ENCODE assay signal across 31 cellular contexts in genomic region chr10:86974484-86974883, GRCh38. TPM values are rescaled to one million over a fixed set of nuclear protein-coding genes. Genes with fewer than 3 reads are reported as not detected.
DNase-seq lines count a peak whose midpoint lies in the region; ATAC-seq, FAIRE-seq and TF ChIP-seq lines count a peak whose summit lies in the region.
"Had no signal": no experiment of that assay in that cellular context is flagged by ENCODE, and none has a peak within 500 bp of the region (broad histone marks: within the 10 kb centered on the region; RNA-seq: fewer than 3 reads in every experiment).

No MANE protein-coding gene starts in this region.

- H3K4me2 ChIP-seq in mammary epithelial cell (ENCODE audit: insufficient read depth, low read depth, low read length) (peak overlapping the region; percentile 6), keratinocyte (ENCODE audit: control insufficient read depth, extremely low read depth, insufficient read depth, low read depth, low read length) (peak overlapping the region; percentile 92)

- DNase-seq in Calu3 (no peak), mammary epithelial cell (no peak), keratinocyte (ENCODE audit: low read depth, low spot score) (no peak), GM19238 (ENCODE audit: insufficient read length, low spot score) (no peak), foreskin fibroblast (no peak), colonic mucosa (no peak)
- no peak for DNase-seq in activated naive CD4-positive, alpha-beta T cell treated with anti-CD3 and anti-CD28 coated beads, Interleukin-2, amount 50 U/mL, for 72 hours (ENCODE audit: low spot score in 2 of 2)
- DNase-seq: activated naive CD4-positive, alpha-beta T cell treated with Interleukin-2 at 50 U/mL for 16 hours; activated T-cell treated with anti-CD3 and anti-CD28 coated beads, Interleukin-2, amount 50 U/mL, for 72 hours; AML-193; amniotic stem cell; CD8-positive, alpha-beta T cell; dermis blood vessel endothelial cell; GM23248; KG1; naive B cell; NCI-H146; NCI-H526; occipital lobe; small intestine; stimulated activated CD4-positive, alpha-beta T cell treated with anti-CD3 and anti-CD28 coated beads, Interleukin-2, amount 100 ng/mL, for 24 hours had no signal

- peak; percentile 64 for FAIRE-seq in keratinocyte (lab: Jason Lieb, UNC)
- FAIRE-seq: endometrium, G401.6, HTR-8/SVneo, small intestine had no signal

- no peak for ATAC-seq in activated naive CD4-positive, alpha-beta T cell treated with anti-CD3 and anti-CD28 coated beads, Interleukin-2, amount 50 U/mL, for 72 hours
- ATAC-seq: activated T-cell treated with anti-CD3 and anti-CD28 coated beads, Interleukin-2, amount 50 U/mL, for 72 hours; CD8-positive, alpha-beta T cell had no signal

- 50% methylated on average over 7 of the region's 7 CpGs for WGBS in mammary epithelial cell (ENCODE audit: low coverage, missing lambda C conversion rate)
- WGBS in thymus: 91% methylated on average over 7 of the region's 7 CpGs

- H3K27ac Mint-ChIP-seq in Calu3 (ENCODE audit: unreplicated experiment): peak overlapping the region; percentile 18
- H3K27ac Mint-ChIP-seq in activated naive CD4-positive, alpha-beta T cell treated with anti-CD3 and anti-CD28 coated beads, Interleukin-2, amount 50 U/mL, for 72 hours: no peak overlapping the region
- H3K27ac Mint-ChIP-seq: activated T-cell treated with anti-CD3 and anti-CD28 coated beads, Interleukin-2, amount 50 U/mL, for 72 hours; CD8-positive, alpha-beta T cell; T-helper 1 cell treated with Interleukin-12 subunit alpha and Interleukin-12 subunit beta and Interleukin-4 antibody, amounts not matched to agents 30 μg/mL and 1 μg/mL, for 36 hours had no signal

- no peaks in the 10 kb centered on the region for H3K9me3 ChIP-seq in mammary epithelial cell (replicated peaks; ENCODE audit: insufficient read depth, low read length)
- no peaks in the 10 kb centered on the region for H3K9me3 ChIP-seq in keratinocyte (ENCODE audit: control insufficient read depth, low read depth, low read length)
- H3K9me3 ChIP-seq in thymus (ENCODE audit: control insufficient read depth): no peaks in the 10 kb centered on the region
- H3K9me3 ChIP-seq in colonic mucosa: no peaks in the 10 kb centered on the region

- CTCF ChIA-PET in Calu3 (lab: Charles Lee) (interaction anchor here (0.8 kb wide), 1 partner anchor 8 kb away, joined by 3 read pairs; no protein-coding TSS in a partner anchor), mammary epithelial cell (lab: Charles Lee; ENCODE audit: low non-redundant PET) (no interaction called here)

- H3K9me3 Mint-ChIP-seq in Calu3 (ENCODE audit: low read depth, unreplicated experiment): no peaks in the 10 kb centered on the region
- no peaks in the 10 kb centered on the region for H3K9me3 Mint-ChIP-seq in activated naive CD4-positive, alpha-beta T cell treated with anti-CD3 and anti-CD28 coated beads, Interleukin-2, amount 50 U/mL, for 72 hours
- H3K9me3 Mint-ChIP-seq: activated T-cell treated with anti-CD3 and anti-CD28 coated beads, Interleukin-2, amount 50 U/mL, for 72 hours; CD8-positive, alpha-beta T cell; T-helper 1 cell treated with Interleukin-12 subunit alpha and Interleukin-12 subunit beta and Interleukin-4 antibody, amounts not matched to agents 30 μg/mL and 1 μg/mL, for 36 hours had no signal

- TF ChIP-seq CTCF in Calu3 (IDR thresholded peaks at IDR 0.05; ENCODE audit: unreplicated experiment): no peak
- no peak for TF ChIP-seq CTCF in mammary epithelial cell (conservative IDR thresholded peaks at IDR 0.05 in 1 of 2, IDR thresholded peaks at IDR 0.05 in 1 of 2; ENCODE audit: extremely low read depth in 1 of 2, insufficient read depth in 1 of 2, low read depth in 1 of 2, low read length in 2 of 2)
- no peak for TF ChIP-seq CTCF in keratinocyte (optimal IDR thresholded peaks at IDR 0.05 in 1 of 3, IDR thresholded peaks at IDR 0.05 in 1 of 3, conservative IDR thresholded peaks at IDR 0.05 in 1 of 3; ENCODE audit: extremely low read depth in 1 of 3, insufficient read depth in 2 of 3, low read length in 3 of 3)
- no peak for TF ChIP-seq CTCF in foreskin fibroblast (IDR thresholded peaks at IDR 0.05; ENCODE audit: low read depth, low read length)
- TF ChIP-seq CTCF in colonic mucosa (IDR thresholded peaks at IDR 0.05): no peak

- intact Hi-C loops in Calu3 (cut with micrococcal nuclease; ENCODE audit: unreplicated experiment) (loop anchor here (5.0 kb wide), 1 partner anchor 118 kb away; the partner anchor contains the start of gene GLUD1), mammary epithelial cell (cut with micrococcal nuclease) (loop anchor here (5.0 kb wide), 1 partner anchor 48 kb away; the partner anchor contains the start of gene FAM25A), colonic mucosa (cut with DNase I) (loop anchor here (10.0 kb wide), 1 partner anchor 120 kb away; the partner anchor contains the start of genes GLUD1 and SHLD2)

- H3K4me1 Mint-ChIP-seq in Calu3 (ENCODE audit: low read depth, unreplicated experiment): peaks cover 44% of the 10 kb centered on the region

- H3K4me3 Mint-ChIP-seq in Calu3 (ENCODE audit: low read depth, unreplicated experiment): peak overlapping the region; percentile 22
- H3K4me3 Mint-ChIP-seq: activated T-cell treated with anti-CD3 and anti-CD28 coated beads, Interleukin-2, amount 50 U/mL, for 72 hours; CD8-positive, alpha-beta T cell; T-helper 1 cell treated with Interleukin-12 subunit alpha and Interleukin-12 subunit beta and Interleukin-4 antibody, amounts not matched to agents 30 μg/mL and 1 μg/mL, for 36 hours had no signal

- no peaks in the 10 kb centered on the region for H3K27me3 Mint-ChIP-seq in Calu3 (ENCODE audit: unreplicated experiment)

- H3K4me3 ChIP-seq in mammary epithelial cell (replicated peaks in 1 of 3; ENCODE audit: insufficient read depth in 1 of 3, low read depth in 2 of 3, low read length in 3 of 3) (no peak overlapping the region), keratinocyte (ENCODE audit: control insufficient read depth in 2 of 3, extremely low read depth in 1 of 3, insufficient read depth in 2 of 3, low read depth in 1 of 3, low read length in 3 of 3) (peak overlapping the region; percentile 19 to 63 (median 36)), thymus (ENCODE audit: low read length) (no peak overlapping the region), foreskin fibroblast (ENCODE audit: low read depth in 1 of 2, low read length in 2 of 2) (no peak overlapping the region), colonic mucosa (no peak overlapping the region)
- H3K4me3 ChIP-seq: cardiac muscle cell, GM23248 had no signal

- peaks cover 9% of the 10 kb centered on the region for H3K36me3 Mint-ChIP-seq in Calu3 (ENCODE audit: insufficient read depth, unreplicated experiment)
- H3K36me3 Mint-ChIP-seq in activated naive CD4-positive, alpha-beta T cell treated with anti-CD3 and anti-CD28 coated beads, Interleukin-2, amount 50 U/mL, for 72 hours: no peaks in the 10 kb centered on the region
- H3K36me3 Mint-ChIP-seq: CD8-positive, alpha-beta T cell; naive B cell had no signal

- H2AFZ ChIP-seq in mammary epithelial cell (ENCODE audit: low read depth, low read length) (peak overlapping the region; percentile 50), keratinocyte (ENCODE audit: control insufficient read depth, low read length) (peak overlapping the region; percentile 81)
- H2AFZ ChIP-seq: GM23248 had no signal

- in situ Hi-C loops in mammary epithelial cell (cut with MboI; ENCODE audit: low sequenced_read_pairs in 2 of 2): loop anchor here in 1 of 2 donors (5.0 kb wide), 1 partner anchor 68 kb away; no protein-coding TSS in a partner anchor

- H3K4me1 ChIP-seq in mammary epithelial cell (ENCODE audit: insufficient read depth, low read length): peaks cover 52% of the 10 kb centered on the region
- H3K4me1 ChIP-seq in keratinocyte (ENCODE audit: control insufficient read depth, extremely low read depth, insufficient read depth, low read length): peaks cover 59% of the 10 kb centered on the region
- H3K4me1 ChIP-seq in thymus (ENCODE audit: control insufficient read depth, insufficient read depth, low read length): peaks cover 6% of the 10 kb centered on the region
- H3K4me1 ChIP-seq in colonic mucosa: peaks cover 4% of the 10 kb centered on the region

- BruUV-seq in Calu3 (replicated peaks; lab: Mats Ljungman, UMichigan) (no TSS peak), mammary epithelial cell (replicated peaks; lab: Mats Ljungman, UMichigan) (no TSS peak)

- no peaks in the 10 kb centered on the region for H4K20me1 ChIP-seq in mammary epithelial cell (ENCODE audit: insufficient read depth, low read length)
- no peaks in the 10 kb centered on the region for H4K20me1 ChIP-seq in keratinocyte (ENCODE audit: control insufficient read depth, extremely low read depth, insufficient read depth, low read length)

- H3K9me1 ChIP-seq in keratinocyte (ENCODE audit: control insufficient read depth, extremely low read depth, insufficient read depth, low read length): no peaks in the 10 kb centered on the region

- H3K79me2 ChIP-seq in mammary epithelial cell (ENCODE audit: insufficient read depth, low read length) (peaks cover 12% of the 10 kb centered on the region), keratinocyte (ENCODE audit: control insufficient read depth, insufficient read depth, low read length) (no peaks in the 10 kb centered on the region)

- H3K36me3 ChIP-seq in mammary epithelial cell (ENCODE audit: insufficient read depth, low read length) (no peaks in the 10 kb centered on the region), keratinocyte (ENCODE audit: control insufficient read depth in 2 of 2, extremely low read depth in 1 of 2, insufficient read depth in 2 of 2, low read length in 2 of 2) (no peaks in the 10 kb centered on the region), thymus (ENCODE audit: control insufficient read depth, insufficient read depth) (no peaks in the 10 kb centered on the region), colonic mucosa (no peaks in the 10 kb centered on the region)
- H3K36me3 ChIP-seq: cardiac muscle cell had no signal

- no peaks in the 10 kb centered on the region for H3K27me3 ChIP-seq in mammary epithelial cell (ENCODE audit: insufficient read depth, low read length)
- no peaks in the 10 kb centered on the region for H3K27me3 ChIP-seq in keratinocyte (ENCODE audit: control insufficient read depth, extremely low read depth, insufficient read depth, low read length)
- H3K27me3 ChIP-seq in thymus (ENCODE audit: control insufficient read depth, insufficient read depth): peaks cover 12% of the 10 kb centered on the region
- H3K27me3 ChIP-seq in colonic mucosa: no peaks in the 10 kb centered on the region

- dilution Hi-C loops in mammary epithelial cell (cut with HindIII; ENCODE audit: low sequenced_read_pairs): no loop called here
- dilution Hi-C loops in keratinocyte (cut with MboI; ENCODE audit: extremely low pct_ligation_motif_present, low sequenced_read_pairs): no loop called here

- H3K27ac ChIP-seq in mammary epithelial cell (ENCODE audit: insufficient read depth, low read depth, low read length) (no peak overlapping the region), keratinocyte (ENCODE audit: control insufficient read depth, insufficient read depth, low read length) (peak overlapping the region; percentile 74), thymus (ENCODE audit: low read depth) (peak overlapping the region; percentile 31), colonic mucosa (no peak overlapping the region)
- H3K27ac ChIP-seq: cardiac muscle cell, GM23248 had no signal

- H3K9ac ChIP-seq in mammary epithelial cell (ENCODE audit: insufficient read depth, low read length) (no peak overlapping the region), keratinocyte (ENCODE audit: control insufficient read depth, extremely low read depth, insufficient read depth, low read length) (peak overlapping the region; percentile 63), colonic mucosa (ENCODE audit: low read depth in 2 of 2, low read length in 2 of 2) (no peak overlapping the region)
- H3K9ac ChIP-seq: GM23248 had no signal

RNA-seq across cellular contexts. Expression of gene ADIRF, which starts 6.2 kb away (rescaled TPM):
- total RNA-seq in Calu3 (2022): 2.2 TPM in 1 of 2 replicates, not detected in the other
- 100 to 1,000 TPM in 1 of 2 donors, 10 to 100 TPM in 1; 57.0 to 247 TPM for total RNA-seq in mammary epithelial cell
- 517 TPM for polyA plus RNA-seq in mammary epithelial cell
- polyA minus RNA-seq in mammary epithelial cell: 39.5 TPM
- polyA plus RNA-seq in keratinocyte: 136 to 164 TPM (median 157 TPM) in 3 replicates
- 37.4 TPM for polyA plus RNA-seq in keratinocyte (2011; ENCODE audit: low read depth)
- polyA plus RNA-seq in keratinocyte (2011; cell fraction: cytosol; rRNA removed): 143 and 145 TPM in 2 replicates
- 37.3 and 41.1 TPM in 2 replicates for polyA plus RNA-seq in keratinocyte (2011; cell fraction: nucleus; rRNA removed)
- 84.4 and 286 TPM in 2 replicates for polyA plus RNA-seq in keratinocyte (2012; ENCODE audit: low replicate concordance)
- 19.7 to 38.4 TPM (median 31.5 TPM) in 3 replicates for polyA minus RNA-seq in keratinocyte
- 86.5 TPM for polyA minus RNA-seq in keratinocyte (2011; cell fraction: cytosol; rRNA and poly(A)+ RNA removed)
- polyA minus RNA-seq in keratinocyte (2011; cell fraction: nucleus; rRNA and poly(A)+ RNA removed): 16.4 and 17.1 TPM in 2 replicates
- polyA plus RNA-seq in thymus: 196 TPM
- total RNA-seq in colonic mucosa: 10 to 100 TPM; 41.5 to 91.2 TPM
- not detected for total RNA-seq in activated naive CD4-positive, alpha-beta T cell treated with anti-CD3 and anti-CD28 coated beads, Interleukin-2, amount 50 U/mL, for 72 hours
- total RNA-seq: A172; activated T-cell treated with anti-CD3 and anti-CD28 coated beads, Interleukin-2, amount 50 U/mL, for 72 hours; cardiac muscle cell; CD8-positive, alpha-beta T cell; occipital lobe had no signal

RNA-seq across cellular contexts. Expression of gene SNCG, which starts 16.1 kb away (rescaled TPM):
- total RNA-seq in Calu3 (2022) (7.2 and 11.3 TPM in 2 replicates), mammary epithelial cell (10 to 100 TPM; 25.7 to 54.0 TPM), colonic mucosa (1 to 10 TPM; 2.6 to 6.6 TPM)
- polyA plus RNA-seq in mammary epithelial cell (101 TPM), keratinocyte (6.8 to 13.1 TPM (median 7.2 TPM) in 3 replicates), thymus (69.4 TPM)
- polyA minus RNA-seq in mammary epithelial cell (31.4 TPM), keratinocyte (1.6 to 3.5 TPM in 2 of 3 replicates, not detected in the other)
- polyA plus RNA-seq in keratinocyte (2011; ENCODE audit: low read depth): 3.0 TPM
- polyA plus RNA-seq in keratinocyte (2011; cell fraction: cytosol; rRNA removed): 8.3 and 15.1 TPM in 2 replicates
- 4.4 and 4.6 TPM in 2 replicates for polyA plus RNA-seq in keratinocyte (2011; cell fraction: nucleus; rRNA removed)
- 7.6 and 14.8 TPM in 2 replicates for polyA plus RNA-seq in keratinocyte (2012; ENCODE audit: low replicate concordance)
- 9.0 TPM for polyA minus RNA-seq in keratinocyte (2011; cell fraction: cytosol; rRNA and poly(A)+ RNA removed)
- 0.74 TPM in 1 of 2 replicates, not detected in the other for polyA minus RNA-seq in keratinocyte (2011; cell fraction: nucleus; rRNA and poly(A)+ RNA removed)
- 1 to 10 TPM in 1 of 2 donors, not detected in 1; 1.7 TPM for total RNA-seq in activated naive CD4-positive, alpha-beta T cell treated with anti-CD3 and anti-CD28 coated beads, Interleukin-2, amount 50 U/mL, for 72 hours
- total RNA-seq: activated T-cell treated with anti-CD3 and anti-CD28 coated beads, Interleukin-2, amount 50 U/mL, for 72 hours; CD8-positive, alpha-beta T cell had no signal

RNA-seq across cellular contexts. Expression of gene MMRN2, which starts 17.1 kb away (rescaled TPM):
- 0.83 TPM in 1 of 2 replicates, not detected in the other for total RNA-seq in Calu3 (2022)
- total RNA-seq in mammary epithelial cell: 10 to 100 TPM in 1 of 2 donors, 1 to 10 TPM in 1; 8.5 to 13.7 TPM
- polyA plus RNA-seq in mammary epithelial cell: 11.6 TPM
- 5.4 TPM for polyA minus RNA-seq in mammary epithelial cell
- 11.7 to 13.9 TPM (median 13.8 TPM) in 3 replicates for polyA plus RNA-seq in keratinocyte
- polyA plus RNA-seq in keratinocyte (2011; ENCODE audit: low read depth): 6.7 TPM
- 6.6 and 10.0 TPM in 2 replicates for polyA plus RNA-seq in keratinocyte (2011; cell fraction: cytosol; rRNA removed)
- polyA plus RNA-seq in keratinocyte (2011; cell fraction: nucleus; rRNA removed): 16.3 and 22.2 TPM in 2 replicates
- 7.9 and 15.5 TPM in 2 replicates for polyA plus RNA-seq in keratinocyte (2012; ENCODE audit: low replicate concordance)
- polyA minus RNA-seq in keratinocyte: 12.8 to 27.4 TPM (median 16.6 TPM) in 3 replicates
- 8.6 TPM for polyA minus RNA-seq in keratinocyte (2011; cell fraction: cytosol; rRNA and poly(A)+ RNA removed)
- 15.6 and 18.8 TPM in 2 replicates for polyA minus RNA-seq in keratinocyte (2011; cell fraction: nucleus; rRNA and poly(A)+ RNA removed)
- 9.3 TPM for polyA plus RNA-seq in thymus
- total RNA-seq in colonic mucosa: 1 to 10 TPM; 3.4 to 7.4 TPM
- total RNA-seq in activated naive CD4-positive, alpha-beta T cell treated with anti-CD3 and anti-CD28 coated beads, Interleukin-2, amount 50 U/mL, for 72 hours: not detected
- total RNA-seq: A172 had no signal

RNA-seq across cellular contexts. Expression of gene FAM25A, which starts 45.6 kb away (rescaled TPM):
- total RNA-seq in Calu3 (2022): not detected in 2 replicates
- total RNA-seq in mammary epithelial cell: 1 to 10 TPM in 1 of 2 donors, not detected in 1; 4.1 TPM
- 5.8 TPM for polyA plus RNA-seq in mammary epithelial cell
- polyA minus RNA-seq in mammary epithelial cell: not detected
- 11.7 to 27.6 TPM (median 25.2 TPM) in 3 replicates for polyA plus RNA-seq in keratinocyte
- 29.7 TPM for polyA plus RNA-seq in keratinocyte (2011; ENCODE audit: low read depth)
- 13.1 and 28.2 TPM in 2 replicates for polyA plus RNA-seq in keratinocyte (2011; cell fraction: cytosol; rRNA removed)
- polyA plus RNA-seq in keratinocyte (2011; cell fraction: nucleus; rRNA removed): 14.6 and 20.0 TPM in 2 replicates
- polyA plus RNA-seq in keratinocyte (2012; ENCODE audit: low replicate concordance): 24.3 and 96.0 TPM in 2 replicates
- polyA minus RNA-seq in keratinocyte: not detected in 3 replicates
- not detected for polyA minus RNA-seq in keratinocyte (2011; cell fraction: cytosol; rRNA and poly(A)+ RNA removed)
- not detected in 2 replicates for polyA minus RNA-seq in keratinocyte (2011; cell fraction: nucleus; rRNA and poly(A)+ RNA removed)
- 26.9 TPM for polyA plus RNA-seq in thymus
- not detected for total RNA-seq in colonic mucosa
- total RNA-seq in activated naive CD4-positive, alpha-beta T cell treated with anti-CD3 and anti-CD28 coated beads, Interleukin-2, amount 50 U/mL, for 72 hours: not detected
- total RNA-seq: A172; activated T-cell treated with anti-CD3 and anti-CD28 coated beads, Interleukin-2, amount 50 U/mL, for 72 hours; cardiac muscle cell; CD8-positive, alpha-beta T cell; dermis blood vessel endothelial cell; GM23248; mesenteric fat pad; occipital lobe; RPMI7951; subcutaneous adipose tissue had no signal
- polyA plus RNA-seq: cardiac muscle cell, GM23248, small intestine had no signal

Comparison
In these comparisons a context has a peak if more than half of its experiments do, and no peak if none do; other contexts are left out.
1. H3K27ac ChIP-seq: peak in keratinocyte (single experiment) and thymus (single experiment); none in mammary epithelial cell (single experiment) and colonic mucosa (single experiment).
2. H3K4me3 ChIP-seq: peak in keratinocyte (3 of 3); none in mammary epithelial cell (0 of 3), thymus (single experiment), foreskin fibroblast (0 of 2) and colonic mucosa (single experiment).
3. RNA of gene ADIRF, which starts 6.2 kb away (total RNA-seq): 57.0 to 247 TPM in mammary epithelial cell and 41.5 to 91.2 TPM in colonic mucosa; not detected in activated naive CD4-positive, alpha-beta T cell treated with anti-CD3 and anti-CD28 coated beads, Interleukin-2, amount 50 U/mL, for 72 hours and 2.2 TPM in Calu3; every median in the first group is over 10 times any median in the second.